Comparison of ENCODE assay signal across 12 cellular contexts in genomic region chr2:39023649-39024048, GRCh38.
"Had no signal": no experiment of that assay in that cellular context is flagged by ENCODE, and none has a peak within 500 bp of the region (broad histone marks: within the 10 kb centered on the region; RNA-seq: fewer than 3 reads in every experiment).

No MANE protein-coding gene starts in this region.

- H3K27ac ChIP-seq: brain microvascular endothelial cell, esophagus muscularis mucosa, lower lobe of right lung, WERI-Rb-1 had no signal

- H3K36me3 ChIP-seq: WERI-Rb-1 had no signal

- ATAC-seq: activated CD4-positive, alpha-beta T cell treated with anti-CD3 and anti-CD28 coated beads for 36 hours; lower lobe of right lung; SK-N-SH treated with all-trans-retinoic acid at 6 μM for 48 hours had no signal

- H3K4me3 ChIP-seq: esophagus muscularis mucosa, lower lobe of right lung, smooth muscle cell, testis had no signal

- H3K4me1 ChIP-seq: testis had no signal

- H3K27me3 ChIP-seq: brain microvascular endothelial cell, esophagus muscularis mucosa, testis had no signal

- H3K9me3 ChIP-seq: esophagus muscularis mucosa, lower lobe of right lung, testis had no signal

- DNase-seq: activated CD4-positive, alpha-beta T cell treated with anti-CD3 and anti-CD28 coated beads for 36 hours; activated CD8-positive, alpha-beta memory T cell treated with anti-CD3 and anti-CD28 coated beads for 24 hours; activated naive CD8-positive, alpha-beta T cell treated with anti-CD3 and anti-CD28 coated beads for 36 hours; brain microvascular endothelial cell; cerebellar nuclear complex; lower lobe of right lung; occipital lobe; testis; WERI-Rb-1 had no signal
